ENCODE assay signal across 1 cellular context in genomic region chr10:132333386-132333785, GRCh38.
TF ChIP-seq lines count a peak whose summit lies in the region.

No MANE protein-coding gene starts in this region.

TF ChIP-seq in IMR-90, 13 proteins besides CTCF, POLR2A, EP300 and RAD21:
- TF ChIP-seq RCOR1 (IDR thresholded peaks at IDR 0.05; ENCODE audit: insufficient replicate concordance, low read length) = no peak
